13 cellular contexts compared by ENCODE assay signal in the genomic region with DNA sequence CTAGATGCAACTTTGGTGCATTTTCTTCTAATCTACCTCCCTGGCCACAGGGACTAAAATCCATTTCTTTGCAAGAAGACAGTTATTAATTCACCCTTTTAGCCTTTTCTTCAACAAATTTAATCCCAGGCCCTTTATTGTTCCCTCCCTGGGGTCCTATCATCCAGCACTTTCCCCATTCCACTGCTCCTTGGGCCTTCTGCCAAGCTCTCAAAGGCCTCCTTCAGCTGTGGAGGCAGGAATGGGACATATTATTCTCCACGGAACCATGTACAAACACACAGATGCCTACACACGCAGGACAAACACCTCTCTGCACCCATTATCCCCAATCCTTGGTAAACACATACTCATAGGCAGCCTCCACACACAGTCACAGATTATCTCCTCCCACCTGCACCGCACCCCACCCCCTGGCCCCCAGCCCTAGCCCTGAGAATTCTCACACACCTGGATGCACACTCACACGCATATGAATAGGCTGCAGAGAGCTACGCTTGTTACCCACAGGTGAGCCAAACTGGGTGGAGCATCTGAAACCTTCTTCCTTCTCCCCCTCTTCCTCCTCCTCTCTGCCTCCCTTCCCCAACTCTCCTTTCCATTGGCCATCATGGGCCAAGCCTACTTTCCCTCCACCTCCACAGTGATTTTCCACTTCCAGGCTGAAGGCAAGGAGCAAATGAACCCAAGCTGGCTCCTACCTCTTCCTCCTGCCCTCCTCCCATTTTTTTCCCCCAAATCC. TPM values are rescaled to one million over a fixed set of nuclear protein-coding genes. Genes with fewer than 3 reads are reported as not detected.
DNase-seq lines count a peak whose midpoint lies in the region; TF ChIP-seq lines count a peak whose summit lies in the region.
"Had no signal": no experiment of that assay in that cellular context is flagged by ENCODE, and none has a peak within 500 bp of the region (broad histone marks: within the 10 kb centered on the region; RNA-seq: fewer than 3 reads in every experiment).

No MANE protein-coding gene starts in this region.

- CTCF ChIA-PET in A673 (lab: Charles Lee) (no interaction called here), MCF 10A (lab: Yijun Ruan, JAX) (interaction anchor here (0.7 to 4.3 kb wide), 4 partner anchors 13 to 115 kb away, joined by 3 to 31 read pairs (median 6); no protein-coding TSS in a partner anchor)

- intact Hi-C loops in A673 (cut with micrococcal nuclease; ENCODE audit: unreplicated experiment): no loop called here
- intact Hi-C loops in MCF 10A (cut with micrococcal nuclease): no loop called here
- intact Hi-C loops in vagina (cut with DNase I): no loop called here

- peaks cover 28% of the 10 kb centered on the region for H3K36me3 Mint-ChIP-seq in MCF 10A (ENCODE audit: insufficient read depth, unreplicated experiment)

- H3K27ac Mint-ChIP-seq in MCF 10A (ENCODE audit: low read depth, unreplicated experiment): no peak overlapping the region

- H3K4me1 ChIP-seq in A673 (ENCODE audit: insufficient read depth, low read length, poor library complexity, severe bottlenecking): peaks cover 15% of the 10 kb centered on the region
- H3K4me1 ChIP-seq in HAP-1: peaks cover 17% of the 10 kb centered on the region
- peaks cover 55% of the 10 kb centered on the region for H3K4me1 ChIP-seq in vagina

- POLR2A ChIA-PET in A673 (lab: Charles Lee; ENCODE audit: low non-redundant PET) (no interaction called here), MCF 10A (lab: Yijun Ruan, JAX) (interaction anchor here (0.9 to 1.0 kb wide), 2 partner anchors 10 to 12 kb away, joined by 4 read pairs; a partner anchor contains a TSS)

- H3K4me3 ChIP-seq in A673 (ENCODE audit: low read depth, low read length, poor library complexity, severe bottlenecking) (no peak overlapping the region), HAP-1 (no peak overlapping the region), vagina (no peak overlapping the region)
- H3K4me3 ChIP-seq: left ventricle myocardium inferior, thoracic aorta had no signal

- H3K27me3 Mint-ChIP-seq in MCF 10A (ENCODE audit: insufficient read depth, unreplicated experiment): no peaks in the 10 kb centered on the region

- DNase-seq in A673 (ENCODE audit: low spot score): peak; percentile 38
- DNase-seq in HAP-1 (ENCODE audit: low spot score in 2 of 2): peak; percentile 24 to 54
- DNase-seq in MCF 10A (ENCODE audit: unreplicated experiment): peak; percentile 55
- peak; percentile 60 for DNase-seq in mucosa of gallbladder (ENCODE audit: low spot score)
- no peak for DNase-seq in vagina (ENCODE audit: extremely low spot score in 2 of 2)
- DNase-seq in D341Med (ENCODE audit: low spot score): no peak
- no peak for DNase-seq in stimulated activated CD4-positive, alpha-beta T cell treated with anti-CD3 and anti-CD28 coated beads, Interleukin-2, amount 100 ng/mL, for 48 hours
- DNase-seq in DMS114 treated with DMSO at 0.1 percent for 48 hours (lab: John Stamatoyannopoulos, UW; ENCODE audit: unreplicated experiment): no peak
- DNase-seq: left ventricle myocardium inferior, NCI-H1694 treated with DMSO at 0.1 percent for 48 hours had no signal

- BruUV-seq in A673 (replicated peaks; lab: Mats Ljungman, UMichigan): no TSS peak
- no TSS peak for BruUV-seq in MCF 10A (replicated peaks; lab: Mats Ljungman, UMichigan)

- in situ Hi-C loops in HAP-1 (cut with MboI; ENCODE audit: low sequenced_read_pairs): no loop called here

- no peak for TF ChIP-seq POLR2A in vagina (IDR thresholded peaks at IDR 0.05)

- H3K4me3 Mint-ChIP-seq in MCF 10A (ENCODE audit: unreplicated experiment): no peak overlapping the region

- H3K27ac ChIP-seq in A673 (ENCODE audit: low read depth, low read length, poor library complexity, severe bottlenecking) (no peak overlapping the region), vagina (no peak overlapping the region)
- H3K27ac ChIP-seq: left ventricle myocardium inferior had no signal

- H3K27me3 ChIP-seq in A673 (replicated peaks; ENCODE audit: insufficient read depth, low read depth, low read length, poor library complexity) (no peaks in the 10 kb centered on the region), HAP-1 (ENCODE audit: low read depth) (no peaks in the 10 kb centered on the region), vagina (no peaks in the 10 kb centered on the region)

- H3K4me1 Mint-ChIP-seq in MCF 10A (ENCODE audit: insufficient read depth, unreplicated experiment): peaks cover 54% of the 10 kb centered on the region

- H3K9me3 Mint-ChIP-seq in MCF 10A (ENCODE audit: unreplicated experiment): no peaks in the 10 kb centered on the region

- no peaks in the 10 kb centered on the region for H3K9me3 ChIP-seq in A673 (ENCODE audit: low read depth, low read length, poor library complexity, severe bottlenecking)
- H3K9me3 ChIP-seq in HAP-1: no peaks in the 10 kb centered on the region
- no peaks in the 10 kb centered on the region for H3K9me3 ChIP-seq in vagina
- H3K9me3 ChIP-seq: left ventricle myocardium inferior, thoracic aorta had no signal

- peaks cover 5% of the 10 kb centered on the region for H3K36me3 ChIP-seq in A673 (ENCODE audit: insufficient read depth, low read length, poor library complexity, severe bottlenecking)
- H3K36me3 ChIP-seq in HAP-1 (replicated peaks): peaks cover 16% of the 10 kb centered on the region
- peaks cover 0 to 11% of the 10 kb centered on the region in 2 donors for H3K36me3 ChIP-seq in vagina

- no peak for TF ChIP-seq CTCF in A673 (conservative IDR thresholded peaks at IDR 0.05; ENCODE audit: low read depth, low read length)
- no peak for TF ChIP-seq CTCF in MCF 10A (IDR thresholded peaks at IDR 0.05; ENCODE audit: unreplicated experiment)
- no peak for TF ChIP-seq CTCF in vagina (IDR thresholded peaks at IDR 0.05)

RNA-seq across cellular contexts. Expression of a gene that starts 11.7 kb away (rescaled TPM):
- total RNA-seq in A673 (2021) (155 and 198 TPM in 2 replicates), MCF 10A (2022) (464 and 483 TPM in 2 replicates), mucosa of gallbladder (205 TPM), vagina (290 TPM)

RNA-seq across cellular contexts. Expression of a gene that starts 13.7 kb away (rescaled TPM):
- 1.5 and 3.6 TPM in 2 replicates for total RNA-seq in A673 (2021)
- 0.32 and 0.40 TPM in 2 replicates for total RNA-seq in MCF 10A (2022)
- total RNA-seq in mucosa of gallbladder: 0.37 TPM
- total RNA-seq in vagina: not detected

RNA-seq across cellular contexts. Expression of a gene that starts 31.8 kb away (rescaled TPM):
- total RNA-seq in A673 (2021): 6.5 and 7.1 TPM in 2 replicates
- 0.25 and 0.44 TPM in 2 replicates for total RNA-seq in MCF 10A (2022)
- 12.4 TPM for total RNA-seq in mucosa of gallbladder
- total RNA-seq in vagina: 5.6 TPM
- total RNA-seq: T-helper 1 cell treated with Interleukin-12 subunit alpha and Interleukin-12 subunit beta and Interleukin-4 antibody, amounts not matched to agents 30 ng/mL and 1 ng/mL, for 36 hours had no signal

RNA-seq across cellular contexts. Expression of a gene that starts 40.4 kb away (rescaled TPM):
- total RNA-seq in A673 (2021): not detected in 2 replicates
- not detected in 2 replicates for total RNA-seq in MCF 10A (2022)
- total RNA-seq in mucosa of gallbladder: not detected
- total RNA-seq in vagina: not detected
- total RNA-seq: epithelial cell of proximal tubule; left ventricle myocardium inferior; T-helper 1 cell treated with Interleukin-12 subunit alpha and Interleukin-12 subunit beta and Interleukin-4 antibody, amounts not matched to agents 30 ng/mL and 1 ng/mL, for 36 hours; thoracic aorta had no signal

RNA-seq across cellular contexts. Expression of a gene that starts 51.2 kb away (rescaled TPM):
- total RNA-seq in A673 (2021) (not detected in 2 replicates), MCF 10A (2022) (not detected in 2 replicates), mucosa of gallbladder (not detected), vagina (not detected)
- total RNA-seq: epithelial cell of proximal tubule; left ventricle myocardium inferior; T-helper 1 cell treated with Interleukin-12 subunit alpha and Interleukin-12 subunit beta and Interleukin-4 antibody, amounts not matched to agents 30 ng/mL and 1 ng/mL, for 36 hours; thoracic aorta had no signal

Comparison
In these comparisons a context has a peak if more than half of its experiments do, and no peak if none do; other contexts are left out.
1. DNase-seq: peak in A673 (single experiment), HAP-1 (2 of 2), MCF 10A (single experiment) and mucosa of gallbladder (single experiment); none in vagina (0 of 2), D341Med (single experiment), stimulated activated CD4-positive, alpha-beta T cell treated with anti-CD3 and anti-CD28 coated beads, Interleukin-2, amount 100 ng/mL, for 48 hours (0 of 2) and DMS114 treated with DMSO at 0.1 percent for 48 hours (single experiment).